In the genomic region with DNA sequence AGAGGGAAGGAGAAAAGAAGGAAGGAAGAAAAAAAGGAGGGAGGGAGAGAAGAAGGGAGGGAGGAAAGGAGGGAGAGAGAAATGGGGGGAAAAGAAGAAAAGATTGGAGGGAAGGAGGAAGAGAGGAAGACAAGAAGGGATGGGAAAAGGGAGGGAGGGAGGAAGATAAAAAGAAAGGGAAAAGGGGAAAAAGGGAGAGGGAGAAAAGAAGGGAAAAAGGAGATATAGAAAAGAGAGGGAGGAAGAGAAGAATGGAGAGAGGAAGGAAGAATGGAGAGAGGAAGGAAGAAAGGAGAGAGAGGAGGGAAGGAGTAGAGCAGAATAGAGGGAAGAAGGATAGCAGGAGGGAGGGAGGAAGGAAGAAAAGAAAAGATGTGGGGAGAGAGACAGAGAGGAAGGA, we compare ENCODE assay signal across 2 cellular contexts.
TF ChIP-seq lines count a peak whose summit lies in the region.

No MANE protein-coding gene starts in this region.

TF ChIP-seq in HepG2, 621 proteins besides CTCF, POLR2A, EP300 and RAD21 (continued from another document):
- TF ChIP-seq, protein P1, sequence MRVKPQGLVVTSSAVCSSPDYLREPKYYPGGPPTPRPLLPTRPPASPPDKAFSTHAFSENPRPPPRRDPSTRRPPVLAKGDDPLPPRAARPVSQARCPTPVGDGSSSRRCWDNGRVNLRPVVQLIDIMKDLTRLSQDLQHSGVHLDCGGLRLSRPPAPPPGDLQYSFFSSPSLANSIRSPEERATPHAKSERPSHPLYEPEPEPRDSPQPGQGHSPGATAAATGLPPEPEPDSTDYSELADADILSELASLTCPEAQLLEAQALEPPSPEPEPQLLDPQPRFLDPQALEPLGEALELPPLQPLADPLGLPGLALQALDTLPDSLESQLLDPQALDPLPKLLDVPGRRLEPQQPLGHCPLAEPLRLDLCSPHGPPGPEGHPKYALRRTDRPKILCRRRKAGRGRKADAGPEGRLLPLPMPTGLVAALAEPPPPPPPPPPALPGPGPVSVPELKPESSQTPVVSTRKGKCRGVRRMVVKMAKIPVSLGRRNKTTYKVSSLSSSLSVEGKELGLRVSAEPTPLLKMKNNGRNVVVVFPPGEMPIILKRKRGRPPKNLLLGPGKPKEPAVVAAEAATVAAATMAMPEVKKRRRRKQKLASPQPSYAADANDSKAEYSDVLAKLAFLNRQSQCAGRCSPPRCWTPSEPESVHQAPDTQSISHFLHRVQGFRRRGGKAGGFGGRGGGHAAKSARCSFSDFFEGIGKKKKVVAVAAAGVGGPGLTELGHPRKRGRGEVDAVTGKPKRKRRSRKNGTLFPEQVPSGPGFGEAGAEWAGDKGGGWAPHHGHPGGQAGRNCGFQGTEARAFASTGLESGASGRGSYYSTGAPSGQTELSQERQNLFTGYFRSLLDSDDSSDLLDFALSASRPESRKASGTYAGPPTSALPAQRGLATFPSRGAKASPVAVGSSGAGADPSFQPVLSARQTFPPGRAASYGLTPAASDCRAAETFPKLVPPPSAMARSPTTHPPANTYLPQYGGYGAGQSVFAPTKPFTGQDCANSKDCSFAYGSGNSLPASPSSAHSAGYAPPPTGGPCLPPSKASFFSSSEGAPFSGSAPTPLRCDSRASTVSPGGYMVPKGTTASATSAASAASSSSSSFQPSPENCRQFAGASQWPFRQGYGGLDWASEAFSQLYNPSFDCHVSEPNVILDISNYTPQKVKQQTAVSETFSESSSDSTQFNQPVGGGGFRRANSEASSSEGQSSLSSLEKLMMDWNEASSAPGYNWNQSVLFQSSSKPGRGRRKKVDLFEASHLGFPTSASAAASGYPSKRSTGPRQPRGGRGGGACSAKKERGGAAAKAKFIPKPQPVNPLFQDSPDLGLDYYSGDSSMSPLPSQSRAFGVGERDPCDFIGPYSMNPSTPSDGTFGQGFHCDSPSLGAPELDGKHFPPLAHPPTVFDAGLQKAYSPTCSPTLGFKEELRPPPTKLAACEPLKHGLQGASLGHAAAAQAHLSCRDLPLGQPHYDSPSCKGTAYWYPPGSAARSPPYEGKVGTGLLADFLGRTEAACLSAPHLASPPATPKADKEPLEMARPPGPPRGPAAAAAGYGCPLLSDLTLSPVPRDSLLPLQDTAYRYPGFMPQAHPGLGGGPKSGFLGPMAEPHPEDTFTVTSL (CRISPR knock-in tag; IDR thresholded peaks at IDR 0.05; ENCODE audit: borderline replicate concordance), result no peak

TF ChIP-seq in HEK293, 187 proteins besides CTCF, POLR2A, EP300 and RAD21 (continued from another document and continues in another):
- TF ChIP-seq, protein P2, sequence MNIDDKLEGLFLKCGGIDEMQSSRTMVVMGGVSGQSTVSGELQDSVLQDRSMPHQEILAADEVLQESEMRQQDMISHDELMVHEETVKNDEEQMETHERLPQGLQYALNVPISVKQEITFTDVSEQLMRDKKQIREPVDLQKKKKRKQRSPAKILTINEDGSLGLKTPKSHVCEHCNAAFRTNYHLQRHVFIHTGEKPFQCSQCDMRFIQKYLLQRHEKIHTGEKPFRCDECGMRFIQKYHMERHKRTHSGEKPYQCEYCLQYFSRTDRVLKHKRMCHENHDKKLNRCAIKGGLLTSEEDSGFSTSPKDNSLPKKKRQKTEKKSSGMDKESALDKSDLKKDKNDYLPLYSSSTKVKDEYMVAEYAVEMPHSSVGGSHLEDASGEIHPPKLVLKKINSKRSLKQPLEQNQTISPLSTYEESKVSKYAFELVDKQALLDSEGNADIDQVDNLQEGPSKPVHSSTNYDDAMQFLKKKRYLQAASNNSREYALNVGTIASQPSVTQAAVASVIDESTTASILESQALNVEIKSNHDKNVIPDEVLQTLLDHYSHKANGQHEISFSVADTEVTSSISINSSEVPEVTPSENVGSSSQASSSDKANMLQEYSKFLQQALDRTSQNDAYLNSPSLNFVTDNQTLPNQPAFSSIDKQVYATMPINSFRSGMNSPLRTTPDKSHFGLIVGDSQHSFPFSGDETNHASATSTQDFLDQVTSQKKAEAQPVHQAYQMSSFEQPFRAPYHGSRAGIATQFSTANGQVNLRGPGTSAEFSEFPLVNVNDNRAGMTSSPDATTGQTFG (tag by site-specific recombination; IDR thresholded peaks at IDR 0.05; ENCODE audit: borderline replicate concordance), result 0 out of 2 replicates have a peak, but pooled peaks have one; percentile 30
- TF ChIP-seq ZNF175 (tag by site-specific recombination; IDR thresholded peaks at IDR 0.05) (no peak), ZNF433 (tag by site-specific recombination; IDR thresholded peaks at IDR 0.05; ENCODE audit: low read depth) (no peak), ZNF366 (tag by site-specific recombination; conservative IDR thresholded peaks at IDR 0.05) (peak; percentile 94), ZNF488 (tag by site-specific recombination; IDR thresholded peaks at IDR 0.05) (no peak), ZNF580 (tag by site-specific recombination; IDR thresholded peaks at IDR 0.05) (no peak), ZNF549 (tag by site-specific recombination; IDR thresholded peaks at IDR 0.05) (no peak), ZNF248 (tag by site-specific recombination; IDR thresholded peaks at IDR 0.05) (no peak), PBX3 (CRISPR knock-in tag; IDR thresholded peaks at IDR 0.05) (no peak), ZNF416 (tag by site-specific recombination; IDR thresholded peaks at IDR 0.05) (no peak), ZNF529 (tag by site-specific recombination; IDR thresholded peaks at IDR 0.05; ENCODE audit: insufficient replicate concordance) (no peak), ZNF214 (tag by site-specific recombination; IDR thresholded peaks at IDR 0.05; ENCODE audit: borderline replicate concordance) (no peak), ZNF544 (tag by site-specific recombination; IDR thresholded peaks at IDR 0.05) (0 out of 2 replicates have a peak, but pooled peaks have one; percentile 7), SETDB1 (IDR thresholded peaks at IDR 0.05; ENCODE audit: insufficient read length, low read length) (no peak), KLF1 (tag by site-specific recombination; IDR thresholded peaks at IDR 0.05) (no peak), ZNF621 (tag by site-specific recombination; IDR thresholded peaks at IDR 0.05) (no peak), ZNF558 (tag by site-specific recombination; IDR thresholded peaks at IDR 0.05) (no peak), OVOL3 (tag by site-specific recombination; IDR thresholded peaks at IDR 0.05) (no peak), ZNF747 (tag by site-specific recombination; IDR thresholded peaks at IDR 0.05) (no peak), ZNF426 (tag by site-specific recombination; IDR thresholded peaks at IDR 0.05) (no peak), ZNF792 (tag by site-specific recombination; IDR thresholded peaks at IDR 0.05) (no peak), ZNF660 (tag by site-specific recombination; IDR thresholded peaks at IDR 0.05) (no peak), ZNF239 (tag by site-specific recombination; IDR thresholded peaks at IDR 0.05) (no peak), ZNF211 (tag by site-specific recombination; IDR thresholded peaks at IDR 0.05; ENCODE audit: low read depth) (no peak), ZNF2 (tag by site-specific recombination; IDR thresholded peaks at IDR 0.05) (no peak), ZNF184 (tag by site-specific recombination; IDR thresholded peaks at IDR 0.05) (no peak), ZNF521 (tag by site-specific recombination; IDR thresholded peaks at IDR 0.05) (no peak; the same call in 1 of the 2 replicates), ZNF341 (tag by site-specific recombination; IDR thresholded peaks at IDR 0.05; ENCODE audit: low read depth) (no peak), ZNF362 (tag by site-specific recombination; IDR thresholded peaks at IDR 0.05) (no peak)
- TF ChIP-seq, protein P3, sequence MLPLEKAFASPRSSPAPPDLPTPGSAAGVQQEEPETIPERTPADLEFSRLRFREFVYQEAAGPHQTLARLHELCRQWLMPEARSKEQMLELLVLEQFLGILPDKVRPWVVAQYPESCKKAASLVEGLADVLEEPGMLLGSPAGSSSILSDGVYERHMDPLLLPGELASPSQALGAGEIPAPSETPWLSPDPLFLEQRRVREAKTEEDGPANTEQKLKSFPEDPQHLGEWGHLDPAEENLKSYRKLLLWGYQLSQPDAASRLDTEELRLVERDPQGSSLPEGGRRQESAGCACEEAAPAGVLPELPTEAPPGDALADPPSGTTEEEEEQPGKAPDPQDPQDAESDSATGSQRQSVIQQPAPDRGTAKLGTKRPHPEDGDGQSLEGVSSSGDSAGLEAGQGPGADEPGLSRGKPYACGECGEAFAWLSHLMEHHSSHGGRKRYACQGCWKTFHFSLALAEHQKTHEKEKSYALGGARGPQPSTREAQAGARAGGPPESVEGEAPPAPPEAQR (tag by site-specific recombination; IDR thresholded peaks at IDR 0.05), result no peak
- TF ChIP-seq, protein P4, sequence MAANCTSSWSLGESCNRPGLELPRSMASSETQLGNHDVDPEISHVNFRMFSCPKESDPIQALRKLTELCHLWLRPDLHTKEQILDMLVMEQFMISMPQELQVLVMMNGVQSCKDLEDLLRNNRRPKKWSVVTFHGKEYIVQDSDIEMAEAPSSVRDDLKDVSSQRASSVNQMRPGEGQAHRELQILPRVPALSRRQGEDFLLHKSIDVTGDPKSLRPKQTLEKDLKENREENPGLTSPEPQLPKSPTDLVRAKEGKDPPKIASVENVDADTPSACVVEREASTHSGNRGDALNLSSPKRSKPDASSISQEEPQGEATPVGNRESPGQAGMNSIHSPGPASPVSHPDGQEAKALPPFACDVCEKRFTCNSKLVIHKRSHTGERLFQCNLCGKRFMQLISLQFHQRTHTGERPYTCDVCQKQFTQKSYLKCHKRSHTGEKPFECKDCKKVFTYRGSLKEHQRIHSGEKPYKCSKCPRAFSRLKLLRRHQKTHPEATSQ (tag by site-specific recombination; IDR thresholded peaks at IDR 0.05), result no peak
- TF ChIP-seq, protein P5, sequence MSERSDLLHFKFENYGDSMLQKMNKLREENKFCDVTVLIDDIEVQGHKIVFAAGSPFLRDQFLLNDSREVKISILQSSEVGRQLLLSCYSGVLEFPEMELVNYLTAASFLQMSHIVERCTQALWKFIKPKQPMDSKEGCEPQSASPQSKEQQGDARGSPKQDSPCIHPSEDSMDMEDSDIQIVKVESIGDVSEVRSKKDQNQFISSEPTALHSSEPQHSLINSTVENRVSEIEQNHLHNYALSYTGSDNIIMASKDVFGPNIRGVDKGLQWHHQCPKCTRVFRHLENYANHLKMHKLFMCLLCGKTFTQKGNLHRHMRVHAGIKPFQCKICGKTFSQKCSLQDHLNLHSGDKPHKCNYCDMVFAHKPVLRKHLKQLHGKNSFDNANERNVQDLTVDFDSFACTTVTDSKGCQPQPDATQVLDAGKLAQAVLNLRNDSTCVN (tag by site-specific recombination; optimal IDR thresholded peaks at IDR 0.05), result no peak
- TF ChIP-seq, protein P6, sequence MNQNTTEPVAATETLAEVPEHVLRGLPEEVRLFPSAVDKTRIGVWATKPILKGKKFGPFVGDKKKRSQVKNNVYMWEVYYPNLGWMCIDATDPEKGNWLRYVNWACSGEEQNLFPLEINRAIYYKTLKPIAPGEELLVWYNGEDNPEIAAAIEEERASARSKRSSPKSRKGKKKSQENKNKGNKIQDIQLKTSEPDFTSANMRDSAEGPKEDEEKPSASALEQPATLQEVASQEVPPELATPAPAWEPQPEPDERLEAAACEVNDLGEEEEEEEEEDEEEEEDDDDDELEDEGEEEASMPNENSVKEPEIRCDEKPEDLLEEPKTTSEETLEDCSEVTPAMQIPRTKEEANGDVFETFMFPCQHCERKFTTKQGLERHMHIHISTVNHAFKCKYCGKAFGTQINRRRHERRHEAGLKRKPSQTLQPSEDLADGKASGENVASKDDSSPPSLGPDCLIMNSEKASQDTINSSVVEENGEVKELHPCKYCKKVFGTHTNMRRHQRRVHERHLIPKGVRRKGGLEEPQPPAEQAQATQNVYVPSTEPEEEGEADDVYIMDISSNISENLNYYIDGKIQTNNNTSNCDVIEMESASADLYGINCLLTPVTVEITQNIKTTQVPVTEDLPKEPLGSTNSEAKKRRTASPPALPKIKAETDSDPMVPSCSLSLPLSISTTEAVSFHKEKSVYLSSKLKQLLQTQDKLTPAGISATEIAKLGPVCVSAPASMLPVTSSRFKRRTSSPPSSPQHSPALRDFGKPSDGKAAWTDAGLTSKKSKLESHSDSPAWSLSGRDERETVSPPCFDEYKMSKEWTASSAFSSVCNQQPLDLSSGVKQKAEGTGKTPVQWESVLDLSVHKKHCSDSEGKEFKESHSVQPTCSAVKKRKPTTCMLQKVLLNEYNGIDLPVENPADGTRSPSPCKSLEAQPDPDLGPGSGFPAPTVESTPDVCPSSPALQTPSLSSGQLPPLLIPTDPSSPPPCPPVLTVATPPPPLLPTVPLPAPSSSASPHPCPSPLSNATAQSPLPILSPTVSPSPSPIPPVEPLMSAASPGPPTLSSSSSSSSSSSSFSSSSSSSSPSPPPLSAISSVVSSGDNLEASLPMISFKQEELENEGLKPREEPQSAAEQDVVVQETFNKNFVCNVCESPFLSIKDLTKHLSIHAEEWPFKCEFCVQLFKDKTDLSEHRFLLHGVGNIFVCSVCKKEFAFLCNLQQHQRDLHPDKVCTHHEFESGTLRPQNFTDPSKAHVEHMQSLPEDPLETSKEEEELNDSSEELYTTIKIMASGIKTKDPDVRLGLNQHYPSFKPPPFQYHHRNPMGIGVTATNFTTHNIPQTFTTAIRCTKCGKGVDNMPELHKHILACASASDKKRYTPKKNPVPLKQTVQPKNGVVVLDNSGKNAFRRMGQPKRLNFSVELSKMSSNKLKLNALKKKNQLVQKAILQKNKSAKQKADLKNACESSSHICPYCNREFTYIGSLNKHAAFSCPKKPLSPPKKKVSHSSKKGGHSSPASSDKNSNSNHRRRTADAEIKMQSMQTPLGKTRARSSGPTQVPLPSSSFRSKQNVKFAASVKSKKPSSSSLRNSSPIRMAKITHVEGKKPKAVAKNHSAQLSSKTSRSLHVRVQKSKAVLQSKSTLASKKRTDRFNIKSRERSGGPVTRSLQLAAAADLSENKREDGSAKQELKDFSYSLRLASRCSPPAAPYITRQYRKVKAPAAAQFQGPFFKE (tag by site-specific recombination; IDR thresholded peaks at IDR 0.05; ENCODE audit: borderline replicate concordance), result no peak
